19 cellular contexts compared by ENCODE assay signal in genomic region chr17:58968662-58969061, GRCh38.
A peak's percentile ranks its signal among the peaks of the same experiment; 100 is the strongest.
DNase-seq lines count a peak whose midpoint lies in the region; ATAC-seq, FAIRE-seq and TF ChIP-seq lines count a peak whose summit lies in the region.
"Had no signal": no experiment of that assay in that cellular context is flagged by ENCODE, and none has a peak within 500 bp of the region (broad histone marks: within the 10 kb centered on the region; RNA-seq: fewer than 3 reads in every experiment).

No MANE protein-coding gene starts in this region.

- no peak overlapping the region for H3K27ac ChIP-seq in DND-41 (ENCODE audit: low read length)
- no peak overlapping the region for H3K27ac ChIP-seq in keratinocyte (ENCODE audit: control insufficient read depth, insufficient read depth, low read length)
- H3K27ac ChIP-seq: HL-60, right lobe of liver had no signal

- H3K4me2 ChIP-seq in DND-41 (ENCODE audit: insufficient read depth, low read length) (no peak overlapping the region), keratinocyte (ENCODE audit: control insufficient read depth, extremely low read depth, insufficient read depth, low read depth, low read length) (no peak overlapping the region)

- H3K9me3 ChIP-seq in DND-41 (ENCODE audit: insufficient read depth, low read length, severe bottlenecking) (no peaks in the 10 kb centered on the region), keratinocyte (ENCODE audit: control insufficient read depth, low read depth, low read length) (no peaks in the 10 kb centered on the region)
- H3K9me3 ChIP-seq: BE2C, right lobe of liver had no signal

- H3K4me3 Mint-ChIP-seq in activated T-helper 17 cell treated with anti-CD3 and anti-CD28 coated beads, Interleukin-2, amount 50 U/mL, for 72 hours = no peak overlapping the region
- H3K4me3 Mint-ChIP-seq in activated T-cell treated with anti-CD3 and anti-CD28 coated beads, Interleukin-2, amount 50 U/mL, for 4 hours = no peak overlapping the region
- H3K4me3 Mint-ChIP-seq: stimulated activated naive CD8-positive, alpha-beta T cell treated with anti-CD3 and anti-CD28 coated beads, Interleukin-15, amount 100 ng/mL, for 72 hours; T-helper 1 cell treated with Interleukin-12 subunit alpha and Interleukin-12 subunit beta and Interleukin-4 antibody, amounts not matched to agents 30 μg/mL and 1 μg/mL, for 36 hours had no signal

- H3K4me3 ChIP-seq in DND-41 (ENCODE audit: low read depth in 1 of 2, low read length in 2 of 2) (no peak overlapping the region), keratinocyte (ENCODE audit: control insufficient read depth in 2 of 3, extremely low read depth in 1 of 3, insufficient read depth in 2 of 3, low read depth in 1 of 3, low read length in 3 of 3) (no peak overlapping the region)
- H3K4me3 ChIP-seq in Jurkat, Clone E6-1 (ENCODE audit: low read length) = no peak overlapping the region
- H3K4me3 ChIP-seq: right lobe of liver had no signal

- DNase-seq in DND-41 (peak; percentile 30), keratinocyte (ENCODE audit: low read depth, low spot score) (no peak), iPS-NIHi11 (ENCODE audit: low spot score) (no peak)
- DNase-seq in Jurkat, Clone E6-1 (ENCODE audit: low read depth, low spot score) = peak; percentile 80
- no peak for DNase-seq in activated T-cell treated with anti-CD3 and anti-CD28 coated beads, Interleukin-2, amount 50 U/mL, for 4 hours
- DNase-seq: activated CD4-positive, alpha-beta T cell treated with anti-CD3 and anti-CD28 coated beads, Interleukin-2, amount 50 U/mL, for 4 hours; activated gamma-delta T cell treated with Interleukin-2 at 50 U/mL for 16 hours; H7; NCI-H226; right lobe of liver; stimulated activated naive CD8-positive, alpha-beta T cell treated with anti-CD3 and anti-CD28 coated beads, Interleukin-15, amount 100 ng/mL, for 72 hours had no signal

- no peak for TF ChIP-seq CTCF in DND-41 (IDR thresholded peaks at IDR 0.05; ENCODE audit: borderline replicate concordance, extremely low read depth, low read length, poor library complexity, severe bottlenecking)
- no peak for TF ChIP-seq CTCF in keratinocyte (optimal IDR thresholded peaks at IDR 0.05 in 1 of 3, IDR thresholded peaks at IDR 0.05 in 1 of 3, conservative IDR thresholded peaks at IDR 0.05 in 1 of 3; ENCODE audit: extremely low read depth in 1 of 3, insufficient read depth in 2 of 3, low read length in 3 of 3)

- no peak overlapping the region for H3K27ac Mint-ChIP-seq in activated T-helper 17 cell treated with anti-CD3 and anti-CD28 coated beads, Interleukin-2, amount 50 U/mL, for 72 hours
- H3K27ac Mint-ChIP-seq: stimulated activated naive CD8-positive, alpha-beta T cell treated with anti-CD3 and anti-CD28 coated beads, Interleukin-15, amount 100 ng/mL, for 72 hours; T-helper 1 cell treated with Interleukin-12 subunit alpha and Interleukin-12 subunit beta and Interleukin-4 antibody, amounts not matched to agents 30 μg/mL and 1 μg/mL, for 36 hours had no signal

- H4K20me1 ChIP-seq in DND-41 (ENCODE audit: insufficient read depth, low read length) (no peaks in the 10 kb centered on the region), keratinocyte (ENCODE audit: control insufficient read depth, extremely low read depth, insufficient read depth, low read length) (no peaks in the 10 kb centered on the region)

- H3K27me3 Mint-ChIP-seq in activated T-helper 17 cell treated with anti-CD3 and anti-CD28 coated beads, Interleukin-2, amount 50 U/mL, for 72 hours = no peaks in the 10 kb centered on the region
- no peaks in the 10 kb centered on the region for H3K27me3 Mint-ChIP-seq in activated T-cell treated with anti-CD3 and anti-CD28 coated beads, Interleukin-2, amount 50 U/mL, for 4 hours (ENCODE audit: low read depth)
- H3K27me3 Mint-ChIP-seq: naive thymus-derived CD8-positive, alpha-beta T cell; stimulated activated naive CD8-positive, alpha-beta T cell treated with anti-CD3 and anti-CD28 coated beads, Interleukin-15, amount 100 ng/mL, for 72 hours had no signal

- H3K4me1 ChIP-seq in DND-41 (ENCODE audit: insufficient read depth, low read length) = no peaks in the 10 kb centered on the region
- no peaks in the 10 kb centered on the region for H3K4me1 ChIP-seq in keratinocyte (ENCODE audit: control insufficient read depth, extremely low read depth, insufficient read depth, low read length)
- H3K4me1 ChIP-seq: right lobe of liver had no signal

- dilution Hi-C loops in keratinocyte (cut with MboI; ENCODE audit: extremely low pct_ligation_motif_present, low sequenced_read_pairs) = no loop called here

- no peaks in the 10 kb centered on the region for H3K4me1 Mint-ChIP-seq in activated T-helper 17 cell treated with anti-CD3 and anti-CD28 coated beads, Interleukin-2, amount 50 U/mL, for 72 hours
- peaks cover 3% of the 10 kb centered on the region for H3K4me1 Mint-ChIP-seq in activated T-cell treated with anti-CD3 and anti-CD28 coated beads, Interleukin-2, amount 50 U/mL, for 4 hours (ENCODE audit: low read depth)

- peak; percentile 36 for FAIRE-seq in keratinocyte (lab: Jason Lieb, UNC)
- FAIRE-seq: bronchial epithelial cell had no signal

- H3K9ac ChIP-seq in DND-41 (ENCODE audit: low read depth, low read length) (no peak overlapping the region), keratinocyte (ENCODE audit: control insufficient read depth, extremely low read depth, insufficient read depth, low read length) (no peak overlapping the region)

- no peaks in the 10 kb centered on the region for H3K9me1 ChIP-seq in keratinocyte (ENCODE audit: control insufficient read depth, extremely low read depth, insufficient read depth, low read length)

- no peaks in the 10 kb centered on the region for H3K79me2 ChIP-seq in DND-41 (ENCODE audit: insufficient read depth, low read length)
- no peaks in the 10 kb centered on the region for H3K79me2 ChIP-seq in keratinocyte (ENCODE audit: control insufficient read depth, insufficient read depth, low read length)

- no peaks in the 10 kb centered on the region for H3K9me3 Mint-ChIP-seq in activated T-helper 17 cell treated with anti-CD3 and anti-CD28 coated beads, Interleukin-2, amount 50 U/mL, for 72 hours
- no peaks in the 10 kb centered on the region for H3K9me3 Mint-ChIP-seq in activated T-cell treated with anti-CD3 and anti-CD28 coated beads, Interleukin-2, amount 50 U/mL, for 4 hours
- H3K9me3 Mint-ChIP-seq: naive thymus-derived CD8-positive, alpha-beta T cell; stimulated activated naive CD8-positive, alpha-beta T cell treated with anti-CD3 and anti-CD28 coated beads, Interleukin-15, amount 100 ng/mL, for 72 hours; T-helper 1 cell treated with Interleukin-12 subunit alpha and Interleukin-12 subunit beta and Interleukin-4 antibody, amounts not matched to agents 30 μg/mL and 1 μg/mL, for 36 hours had no signal

- H3K36me3 ChIP-seq in DND-41 (ENCODE audit: insufficient read depth, low read length) (no peaks in the 10 kb centered on the region), keratinocyte (ENCODE audit: control insufficient read depth in 2 of 2, extremely low read depth in 1 of 2, insufficient read depth in 2 of 2, low read length in 2 of 2) (no peaks in the 10 kb centered on the region)
- H3K36me3 ChIP-seq: BE2C, right lobe of liver had no signal

- ATAC-seq in DND-41 (ENCODE audit: insufficient read depth, low read depth) = peak; percentile 75
- ATAC-seq in activated T-helper 17 cell treated with anti-CD3 and anti-CD28 coated beads, Interleukin-2, amount 50 U/mL, for 72 hours (replicated peaks) = peak; percentile 26
- ATAC-seq in activated T-cell treated with anti-CD3 and anti-CD28 coated beads, Interleukin-2, amount 50 U/mL, for 4 hours = no peak
- ATAC-seq in HG03565 (IDR thresholded peaks at IDR 0.05; ENCODE audit: unreplicated experiment) = no peak
- ATAC-seq in HG02588 (IDR thresholded peaks at IDR 0.05; ENCODE audit: unreplicated experiment) = no peak
- ATAC-seq: right lobe of liver; stimulated activated naive CD8-positive, alpha-beta T cell treated with anti-CD3 and anti-CD28 coated beads, Interleukin-15, amount 100 ng/mL, for 72 hours had no signal

- no peaks in the 10 kb centered on the region for H3K36me3 Mint-ChIP-seq in activated T-helper 17 cell treated with anti-CD3 and anti-CD28 coated beads, Interleukin-2, amount 50 U/mL, for 72 hours (ENCODE audit: low read depth)
- peaks cover 3% of the 10 kb centered on the region for H3K36me3 Mint-ChIP-seq in activated T-cell treated with anti-CD3 and anti-CD28 coated beads, Interleukin-2, amount 50 U/mL, for 4 hours (ENCODE audit: insufficient read depth)

- H2AFZ ChIP-seq in DND-41 (ENCODE audit: low read depth, low read length) (no peak overlapping the region), keratinocyte (ENCODE audit: control insufficient read depth, low read length) (no peak overlapping the region)

- H3K27me3 ChIP-seq in DND-41 (ENCODE audit: insufficient read depth, low read length, poor library complexity) (no peaks in the 10 kb centered on the region), keratinocyte (ENCODE audit: control insufficient read depth, extremely low read depth, insufficient read depth, low read length) (no peaks in the 10 kb centered on the region)
- H3K27me3 ChIP-seq: BE2C, right lobe of liver had no signal

Comparison
In these comparisons a context has a peak if more than half of its experiments do, and no peak if none do; other contexts are left out.
1. ATAC-seq: peak in DND-41 (single experiment) and activated T-helper 17 cell treated with anti-CD3 and anti-CD28 coated beads, Interleukin-2, amount 50 U/mL, for 72 hours (single experiment); none in activated T-cell treated with anti-CD3 and anti-CD28 coated beads, Interleukin-2, amount 50 U/mL, for 4 hours (0 of 2), HG03565 (single experiment) and HG02588 (single experiment).
2. DNase-seq: peak in DND-41 (single experiment) and Jurkat, Clone E6-1 (single experiment); none in keratinocyte (single experiment), iPS-NIHi11 (single experiment) and activated T-cell treated with anti-CD3 and anti-CD28 coated beads, Interleukin-2, amount 50 U/mL, for 4 hours (single experiment).